20 cellular contexts compared by ENCODE assay signal in genomic region chr17:55443904-55444303, GRCh38. TPM values are rescaled to one million over a fixed set of nuclear protein-coding genes. Genes with fewer than 3 reads are reported as not detected.
DNase-seq lines count a peak whose midpoint lies in the region; ATAC-seq, FAIRE-seq and TF ChIP-seq lines count a peak whose summit lies in the region.
"Had no signal": no experiment of that assay in that cellular context is flagged by ENCODE, and none has a peak within 500 bp of the region (broad histone marks: within the 10 kb centered on the region; RNA-seq: fewer than 3 reads in every experiment).

No MANE protein-coding gene starts in this region.

- no peaks in the 10 kb centered on the region for H3K79me1 ChIP-seq in mesenchymal stem cell (replicated peaks; ENCODE audit: low read length, poor library complexity, severe bottlenecking)

- H3K9me3 ChIP-seq in A549 = no peaks in the 10 kb centered on the region
- H3K9me3 ChIP-seq in mesenchymal stem cell (ENCODE audit: control insufficient read depth, low read length) = no peaks in the 10 kb centered on the region
- H3K9me3 ChIP-seq: HAP-1, SK-N-SH had no signal

- H4K8ac ChIP-seq in mesenchymal stem cell (ENCODE audit: low read length) = peak overlapping the region; percentile 90

- 93% methylated on average over 10 of the region's 10 CpGs for WGBS in A549 (ENCODE audit: missing lambda C conversion rate)
- WGBS in mesenchymal stem cell = 99% methylated on average over 10 of the region's 10 CpGs

- TF ChIP-seq CTCF in A549 (IDR thresholded peaks at IDR 0.05) (no peak), VCaP (conservative IDR thresholded peaks at IDR 0.05) (no peak), GM13976 (IDR thresholded peaks at IDR 0.05; ENCODE audit: borderline replicate concordance, control extremely low read depth, extremely low read depth, insufficient read depth, missing control alignments) (no peak)

- peak overlapping the region; percentile 50 for H2BK15ac ChIP-seq in mesenchymal stem cell (ENCODE audit: low read depth, poor library complexity, severe bottlenecking)

- H2AFZ ChIP-seq in mesenchymal stem cell (ENCODE audit: low read depth, low read length) = no peak overlapping the region

- ATAC-seq in A549 = no peak
- ATAC-seq in stimulated activated memory B cell treated with anti-CD40 and anti-IgM and Interleukin-4, amounts not matched to agents 10 μg/mL and 1 μg/mL and 100 μg/mL, for 72 hours = no peak
- no peak for ATAC-seq in HG03135 (IDR thresholded peaks at IDR 0.05; ENCODE audit: unreplicated experiment)
- ATAC-seq in GM21825 (IDR thresholded peaks at IDR 0.05; ENCODE audit: unreplicated experiment) = no peak
- ATAC-seq: Panc1, Right ventricle myocardium inferior had no signal

- H3K27me3 Mint-ChIP-seq in stimulated activated memory B cell treated with anti-CD40 and anti-IgM and Interleukin-4, amounts not matched to agents 10 μg/mL and 1 μg/mL and 100 μg/mL, for 72 hours = no peaks in the 10 kb centered on the region

- peaks cover 66% of the 10 kb centered on the region for H3K4me1 ChIP-seq in A549
- H3K4me1 ChIP-seq in mesenchymal stem cell (ENCODE audit: control insufficient read depth, insufficient read depth, low read depth, low read length) = peaks cover 12% of the 10 kb centered on the region

- H3K9me3 Mint-ChIP-seq in stimulated activated memory B cell treated with anti-CD40 and anti-IgM and Interleukin-4, amounts not matched to agents 10 μg/mL and 1 μg/mL and 100 μg/mL, for 72 hours = no peaks in the 10 kb centered on the region

- H3K27ac Mint-ChIP-seq in stimulated activated memory B cell treated with anti-CD40 and anti-IgM and Interleukin-4, amounts not matched to agents 10 μg/mL and 1 μg/mL and 100 μg/mL, for 72 hours = peak overlapping the region; percentile 81

- no peak overlapping the region for H2BK5ac ChIP-seq in mesenchymal stem cell (ENCODE audit: low read depth, low read length, poor library complexity, severe bottlenecking)

- H3K4me3 ChIP-seq in A549 (no peak overlapping the region), mesenchymal stem cell (ENCODE audit: insufficient read depth in 1 of 2, low read depth in 1 of 2, low read length in 2 of 2) (no peak overlapping the region)
- H3K4me3 ChIP-seq: HAP-1 had no signal

- H2BK120ac ChIP-seq in mesenchymal stem cell (ENCODE audit: low read depth, low read length) = peak overlapping the region; percentile 99

- H3K9ac ChIP-seq in mesenchymal stem cell (ENCODE audit: low read length) = no peak overlapping the region
- H3K9ac ChIP-seq: SK-N-SH had no signal

- H2BK12ac ChIP-seq in mesenchymal stem cell (ENCODE audit: low read length in 2 of 2) = peak overlapping the region; percentile 93 to 99

- H2AK5ac ChIP-seq in mesenchymal stem cell (ENCODE audit: low read length, severe bottlenecking) = peak overlapping the region; percentile 95

- DNase-seq in A549 (ENCODE audit: low read depth in 1 of 2, low spot score in 1 of 2) (no peak), mesenchymal stem cell (no peak), GM13976 (ENCODE audit: low spot score) (no peak), DMS53 (lab: John Stamatoyannopoulos, UW) (no peak)
- DNase-seq: C1 segment of cervical spinal cord, DMS 273 treated with DMSO at 0.1 percent for 48 hours, Kasumi-1, MM.1S, NCI-H1092 treated with DMSO at 0.1 percent for 48 hours, NCI-H2107, NCI-H2227 treated with DMSO at 0.1 percent for 48 hours, NCI-H524, SK-N-SH had no signal

- peak overlapping the region; percentile 99 for H4K91ac ChIP-seq in mesenchymal stem cell (ENCODE audit: low read length)

- peak overlapping the region; percentile 80 to 100 for H3K4ac ChIP-seq in mesenchymal stem cell (ENCODE audit: low read depth in 1 of 2, low read length in 2 of 2)

- H3K4me3 Mint-ChIP-seq in stimulated activated memory B cell treated with anti-CD40 and anti-IgM and Interleukin-4, amounts not matched to agents 10 μg/mL and 1 μg/mL and 100 μg/mL, for 72 hours = no peak overlapping the region

- no peak overlapping the region for H3K4me2 ChIP-seq in A549
- H3K4me2 ChIP-seq in mesenchymal stem cell (ENCODE audit: low read length, poor library complexity, severe bottlenecking) = no peak overlapping the region
- H3K4me2 ChIP-seq: SK-N-SH had no signal

- FAIRE-seq in A549 (lab: Jason Lieb, UNC) = no peak

- TF ChIP-seq POLR2A in A549 (IDR thresholded peaks at IDR 0.05; ENCODE audit: low read length) = no peak

- no peak for TF ChIP-seq EP300 in A549 (IDR thresholded peaks at IDR 0.05)

- POLR2A ChIA-PET in A549 (lab: Yijun Ruan, JAX) = no interaction called here

- H3K27me3 ChIP-seq in mesenchymal stem cell (ENCODE audit: control insufficient read depth in 1 of 2, insufficient read depth in 1 of 2, low read length in 2 of 2) = no peaks in the 10 kb centered on the region

- H3K27ac ChIP-seq in A549 (peak overlapping the region; percentile 65 to 79), VCaP (peak overlapping the region; percentile 86; the same call in 1 of the 2 replicates), mesenchymal stem cell (ENCODE audit: low read length, poor library complexity, severe bottlenecking) (no peak overlapping the region)

- no peaks in the 10 kb centered on the region for H3K36me3 ChIP-seq in mesenchymal stem cell (ENCODE audit: control insufficient read depth in 1 of 2, insufficient read depth in 2 of 2, low read depth in 1 of 2, low read length in 2 of 2)
- H3K36me3 ChIP-seq: HAP-1 had no signal

- in situ Hi-C loops in GM13976 (cut with MboI; ENCODE audit: low sequenced_read_pairs, unreplicated experiment) = no loop called here

- H3K4me1 Mint-ChIP-seq in stimulated activated memory B cell treated with anti-CD40 and anti-IgM and Interleukin-4, amounts not matched to agents 10 μg/mL and 1 μg/mL and 100 μg/mL, for 72 hours = peaks cover 12% of the 10 kb centered on the region

- no peak overlapping the region for H3K23ac ChIP-seq in mesenchymal stem cell (ENCODE audit: low read length in 2 of 2)

- TF ChIP-seq RAD21 in A549 (conservative IDR thresholded peaks at IDR 0.05 in 1 of 2, IDR thresholded peaks at IDR 0.05 in 1 of 2) = no peak

- no peaks in the 10 kb centered on the region for H3K36me3 Mint-ChIP-seq in stimulated activated memory B cell treated with anti-CD40 and anti-IgM and Interleukin-4, amounts not matched to agents 10 μg/mL and 1 μg/mL and 100 μg/mL, for 72 hours

- CTCF ChIA-PET in A549 (lab: Yijun Ruan, JAX) = interaction anchor here (1.6 kb wide), 1 partner anchor 10 kb away, joined by 3 read pairs; no protein-coding TSS in a partner anchor

- peak overlapping the region; percentile 76 to 90 for H3K18ac ChIP-seq in mesenchymal stem cell (ENCODE audit: low read depth in 1 of 2, low read length in 2 of 2)

- H3K14ac ChIP-seq in mesenchymal stem cell (ENCODE audit: low read length in 2 of 2) = no peak overlapping the region

TF ChIP-seq in A549, 52 proteins besides CTCF, POLR2A, EP300 and RAD21:
- TF ChIP-seq ZC3H11A (IDR thresholded peaks at IDR 0.05) (no peak), EHMT2 (IDR thresholded peaks at IDR 0.05; ENCODE audit: low read depth) (no peak), NPAS2 (CRISPR knock-in tag; IDR thresholded peaks at IDR 0.05; ENCODE audit: borderline replicate concordance) (no peak), PBX3 (IDR thresholded peaks at IDR 0.05) (no peak), HEYL (CRISPR knock-in tag; IDR thresholded peaks at IDR 0.05) (no peak), ATOH8 (CRISPR knock-in tag; IDR thresholded peaks at IDR 0.05; ENCODE audit: low read depth) (no peak), CEBPB (IDR thresholded peaks at IDR 0.05) (no peak), GATA3 (IDR thresholded peaks at IDR 0.05; ENCODE audit: borderline replicate concordance) (no peak), BHLHE40 (IDR thresholded peaks at IDR 0.05; ENCODE audit: low read depth, low read length) (no peak), MAZ (IDR thresholded peaks at IDR 0.05; ENCODE audit: borderline replicate concordance, low read depth, low read length) (no peak), HOXA7 (CRISPR knock-in tag; IDR thresholded peaks at IDR 0.05) (no peak), ZSCAN20 (CRISPR knock-in tag; IDR thresholded peaks at IDR 0.05) (no peak), RNF2 (IDR thresholded peaks at IDR 0.05; ENCODE audit: borderline replicate concordance, low read depth) (no peak)
TF ChIP-seq in A549: peak in this region for 0.

RNA-seq across cellular contexts. Expression of gene MMD, which starts 22.3 kb away (rescaled TPM):
- polyA plus RNA-seq in A549 (2011; rRNA removed) (50.9 and 54.7 TPM in 2 replicates), A549 (2017; fragmentation: RNase III; extraction: RNeasy Plus Mini Kit Qiagen cat#74134 plus additional on column Dnase treatment) (16.9 to 25.9 TPM (median 22.5 TPM) in 3 replicates)
- polyA plus RNA-seq in A549 (2012; cell fraction: cytosol; rRNA removed) = 15.3 and 22.2 TPM in 2 replicates
- polyA plus RNA-seq in A549 (2012; cell fraction: nucleus; rRNA removed) = 8.6 and 12.5 TPM in 2 replicates
- 24.2 and 38.4 TPM in 2 replicates for polyA minus RNA-seq in A549 (2011; rRNA and poly(A)+ RNA removed)
- polyA plus RNA-seq in mesenchymal stem cell (2013, experiment 1 of 2) = 126 TPM
- 132 TPM for polyA plus RNA-seq in mesenchymal stem cell (2013, experiment 2 of 2)
